8 cellular contexts compared by ENCODE assay signal in genomic region chr17:15945493-15946209, GRCh38. TPM values are rescaled to one million over a fixed set of nuclear protein-coding genes. Genes with fewer than 3 reads are reported as not detected.
DNase-seq lines count a peak whose midpoint lies in the region; ATAC-seq and TF ChIP-seq lines count a peak whose summit lies in the region.

No MANE protein-coding gene starts in this region.

- DNase-seq in A673 (ENCODE audit: low spot score): no peak
- DNase-seq in HFF-Myc (ENCODE audit: extremely low read depth, low read depth): no peak
- peak; percentile 44 for DNase-seq in activated T-cell treated with anti-CD3 and anti-CD28 coated beads, Interleukin-2, amount 50 U/mL, for 72 hours
- no peak for DNase-seq in right atrium auricular region (ENCODE audit: low spot score)
- DNase-seq in sigmoid colon: peak; percentile 71
- no peak for DNase-seq in T1000 (lab: John Stamatoyannopoulos, UW)

- TF ChIP-seq POLR2A in sigmoid colon (IDR thresholded peaks at IDR 0.05): no peak

- peaks cover 47% of the 10 kb centered on the region for H3K27me3 Mint-ChIP-seq in activated T-cell treated with anti-CD3 and anti-CD28 coated beads, Interleukin-2, amount 50 U/mL, for 72 hours (ENCODE audit: low read depth)

- peak overlapping the region; percentile 8 for H3K27ac ChIP-seq in A673 (ENCODE audit: low read depth, low read length, poor library complexity, severe bottlenecking)
- peak overlapping the region in 1 of 2 donors; percentile 27 for H3K27ac ChIP-seq in right atrium auricular region
- peak overlapping the region in 3 of 4 donors; percentile 63 to 77 (median 69) for H3K27ac ChIP-seq in sigmoid colon

- H3K9me3 ChIP-seq in A673 (ENCODE audit: low read depth, low read length, poor library complexity, severe bottlenecking) (no peaks in the 10 kb centered on the region), right atrium auricular region (no peaks in the 10 kb centered on the region), sigmoid colon (no peaks in the 10 kb centered on the region)

- H3K27ac Mint-ChIP-seq in activated T-cell treated with anti-CD3 and anti-CD28 coated beads, Interleukin-2, amount 50 U/mL, for 72 hours: no peak overlapping the region

- H3K36me3 ChIP-seq in A673 (ENCODE audit: insufficient read depth, low read length, poor library complexity, severe bottlenecking) (no peaks in the 10 kb centered on the region), right atrium auricular region (no peaks in the 10 kb centered on the region), sigmoid colon (no peaks in the 10 kb centered on the region)

- H3K4me3 Mint-ChIP-seq in activated T-cell treated with anti-CD3 and anti-CD28 coated beads, Interleukin-2, amount 50 U/mL, for 72 hours: peak overlapping the region; percentile 82 to 85

- no peak for TF ChIP-seq CTCF in A673 (conservative IDR thresholded peaks at IDR 0.05; ENCODE audit: low read depth, low read length)
- no peak for TF ChIP-seq CTCF in HFF-Myc (IDR thresholded peaks at IDR 0.05; ENCODE audit: low read depth, low read length, missing control alignments)
- no peak for TF ChIP-seq CTCF in right atrium auricular region (IDR thresholded peaks at IDR 0.05)
- TF ChIP-seq CTCF in sigmoid colon (IDR thresholded peaks at IDR 0.05): no peak

- H3K27me3 ChIP-seq in A673 (replicated peaks; ENCODE audit: insufficient read depth, low read depth, low read length, poor library complexity): no peaks in the 10 kb centered on the region
- no peaks in the 10 kb centered on the region for H3K27me3 ChIP-seq in right atrium auricular region
- peaks cover 0 to 3% (median 0%) of the 10 kb centered on the region in 3 donors for H3K27me3 ChIP-seq in sigmoid colon

- WGBS in sigmoid colon, 2 donors: 2 to 7% methylated on average over 68 of the region's 68 CpGs

- H3K4me3 ChIP-seq in A673 (ENCODE audit: low read depth, low read length, poor library complexity, severe bottlenecking) (peak overlapping the region; percentile 63), HFF-Myc (replicated peaks; ENCODE audit: low read depth, low read length) (peak overlapping the region; percentile 78), right atrium auricular region (peak overlapping the region; percentile 51 to 66), sigmoid colon (peak overlapping the region; percentile 33 to 66 (median 52))

- no peaks in the 10 kb centered on the region for H3K36me3 Mint-ChIP-seq in activated T-cell treated with anti-CD3 and anti-CD28 coated beads, Interleukin-2, amount 50 U/mL, for 72 hours (ENCODE audit: insufficient read depth in 2 of 2)

- H3K4me1 Mint-ChIP-seq in activated T-cell treated with anti-CD3 and anti-CD28 coated beads, Interleukin-2, amount 50 U/mL, for 72 hours (ENCODE audit: low read depth): peaks cover 7% of the 10 kb centered on the region

- TF ChIP-seq EP300 in sigmoid colon (IDR thresholded peaks at IDR 0.05): no peak

- POLR2A ChIA-PET in A673 (lab: Charles Lee; ENCODE audit: low non-redundant PET): no interaction called here

- intact Hi-C loops in A673 (cut with micrococcal nuclease; ENCODE audit: unreplicated experiment): loop anchor here (2.0 kb wide), 1 partner anchor 53 kb away; the partner anchor contains the start of genes TTC19 and ZSWIM7
- intact Hi-C loops in sigmoid colon (cut with DNase I): loop anchor here (2.0 kb wide), 1 partner anchor 53 kb away; the partner anchor contains the start of genes TTC19 and ZSWIM7

- CTCF ChIA-PET in A673 (lab: Charles Lee): interaction anchor here (0.9 to 1.4 kb wide), 3 partner anchors 21 to 53 kb away, joined by 3 to 5 read pairs (median 3); partner anchors contain the start of genes TTC19 and ZSWIM7

- no TSS peak for BruUV-seq in A673 (replicated peaks; lab: Mats Ljungman, UMichigan)

- H3K4me1 ChIP-seq in A673 (ENCODE audit: insufficient read depth, low read length, poor library complexity, severe bottlenecking) (peaks cover 7% of the 10 kb centered on the region), right atrium auricular region (peaks cover 0 to 30% of the 10 kb centered on the region in 2 donors), sigmoid colon (peaks cover 0 to 38% (median 31%) of the 10 kb centered on the region in 4 donors)

- ATAC-seq in activated T-cell treated with anti-CD3 and anti-CD28 coated beads, Interleukin-2, amount 50 U/mL, for 72 hours (replicated peaks in 1 of 2): peak; percentile 14 to 17
- ATAC-seq in HG03159 (IDR thresholded peaks at IDR 0.05; ENCODE audit: unreplicated experiment): no peak
- no peak for ATAC-seq in GM21528 (IDR thresholded peaks at IDR 0.05; ENCODE audit: low FRiP score, unreplicated experiment)

- H3K9me3 Mint-ChIP-seq in activated T-cell treated with anti-CD3 and anti-CD28 coated beads, Interleukin-2, amount 50 U/mL, for 72 hours: no peaks in the 10 kb centered on the region

RNA-seq across cellular contexts. Expression of gene ADORA2B, which starts 0.7 kb away (rescaled TPM):
- total RNA-seq in A673 (2021) (3.9 and 5.9 TPM in 2 replicates), right atrium auricular region (1 to 10 TPM in 1 of 2 donors, under 1 TPM in 1; 0.59 to 1.0 TPM), sigmoid colon (1 to 10 TPM; 2.2 to 5.4 (median 3.9) TPM)
- 1 to 10 TPM in 1 of 2 donors, under 1 TPM in 1; 0.76 to 1.2 TPM for total RNA-seq in activated T-cell treated with anti-CD3 and anti-CD28 coated beads, Interleukin-2, amount 50 U/mL, for 72 hours
- 10 to 100 TPM in 2 of 3 donors, 1 to 10 TPM in 1; 9.9 to 21.4 (median 12.0) TPM for polyA plus RNA-seq in sigmoid colon

RNA-seq across cellular contexts. Expression of gene ZSWIM7, which starts 53.9 kb away (rescaled TPM):
- total RNA-seq in A673 (2021) (28.7 and 39.8 TPM in 2 replicates), right atrium auricular region (10 to 100 TPM; 14.5 to 20.9 TPM), sigmoid colon (10 to 100 TPM; 13.0 to 25.8 (median 18.3) TPM)
- total RNA-seq in activated T-cell treated with anti-CD3 and anti-CD28 coated beads, Interleukin-2, amount 50 U/mL, for 72 hours: 10 to 100 TPM; 14.2 to 14.6 TPM
- 10 to 100 TPM; 35.0 to 55.5 (median 46.2) TPM for polyA plus RNA-seq in sigmoid colon

RNA-seq across cellular contexts. Expression of gene TTC19, which starts 54.0 kb away (rescaled TPM):
- total RNA-seq in A673 (2021): 44.5 and 53.8 TPM in 2 replicates
- 10 to 100 TPM; 33.6 to 37.5 TPM for total RNA-seq in activated T-cell treated with anti-CD3 and anti-CD28 coated beads, Interleukin-2, amount 50 U/mL, for 72 hours
- total RNA-seq in right atrium auricular region: 10 to 100 TPM; 39.1 to 47.1 TPM
- 10 to 100 TPM; 41.0 to 59.1 (median 42.8) TPM for total RNA-seq in sigmoid colon
- polyA plus RNA-seq in sigmoid colon: 10 to 100 TPM; 24.6 to 33.5 (median 32.3) TPM

Comparison
In these comparisons a context has a peak if more than half of its experiments do, and no peak if none do; other contexts are left out.
1. DNase-seq: peak in activated T-cell treated with anti-CD3 and anti-CD28 coated beads, Interleukin-2, amount 50 U/mL, for 72 hours (2 of 2) and sigmoid colon (single experiment); none in A673 (single experiment), HFF-Myc (single experiment), right atrium auricular region (single experiment) and T1000 (single experiment).
2. ATAC-seq: peak in activated T-cell treated with anti-CD3 and anti-CD28 coated beads, Interleukin-2, amount 50 U/mL, for 72 hours (2 of 2); none in HG03159 (single experiment) and GM21528 (single experiment).
3. Peak in every context shown above with its lines, with median percentiles within 50 percentile points of each other: H3K4me3 ChIP-seq.